8 cellular contexts compared by ENCODE assay signal in the genomic region with DNA sequence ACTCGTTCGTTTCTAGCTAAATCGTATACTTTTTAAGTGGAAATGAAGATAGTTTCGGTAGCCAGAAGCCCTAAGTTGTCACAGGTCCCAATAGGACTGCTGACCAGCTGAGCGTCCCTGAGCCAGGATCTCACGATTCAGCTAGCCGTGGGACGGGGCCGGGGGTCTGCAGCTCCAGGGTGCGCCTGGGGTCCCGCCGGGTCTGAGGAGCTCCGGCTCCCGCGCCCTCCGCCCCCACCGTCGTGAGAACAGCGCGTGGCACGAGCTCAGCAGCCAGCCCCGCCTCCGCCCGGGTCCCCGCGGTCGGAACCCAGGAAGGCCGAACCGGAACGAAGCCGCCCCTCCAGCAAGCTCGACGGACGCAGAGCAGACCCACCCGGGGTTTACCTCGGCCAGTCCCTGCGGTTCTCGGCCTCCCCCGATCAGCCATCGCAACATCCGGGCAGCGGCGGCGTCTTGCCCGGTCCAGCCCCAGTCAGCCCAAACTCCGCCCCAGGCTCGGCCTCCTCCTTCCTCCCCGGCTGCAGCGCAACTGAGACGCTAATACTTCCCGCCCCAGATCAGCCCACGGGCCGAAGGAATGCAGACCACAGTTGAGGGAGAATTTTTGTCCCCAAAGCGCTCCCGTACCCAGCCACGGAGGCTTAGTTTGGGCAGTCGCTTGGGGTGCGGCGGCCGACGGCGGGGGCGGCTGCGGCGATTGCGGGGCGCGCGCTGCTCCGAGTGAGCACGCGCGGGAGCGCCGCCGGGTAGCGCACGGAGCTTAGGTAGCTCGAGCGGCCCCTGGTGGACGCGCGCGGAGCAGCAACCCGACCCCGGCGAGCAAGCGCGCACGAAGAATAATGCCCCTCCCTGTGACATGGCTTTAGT. TPM values are rescaled to one million over a fixed set of nuclear protein-coding genes. Genes with fewer than 3 reads are reported as not detected.
DNase-seq lines count a peak whose midpoint lies in the region; ATAC-seq lines count a peak whose summit lies in the region.

A gene with protein sequence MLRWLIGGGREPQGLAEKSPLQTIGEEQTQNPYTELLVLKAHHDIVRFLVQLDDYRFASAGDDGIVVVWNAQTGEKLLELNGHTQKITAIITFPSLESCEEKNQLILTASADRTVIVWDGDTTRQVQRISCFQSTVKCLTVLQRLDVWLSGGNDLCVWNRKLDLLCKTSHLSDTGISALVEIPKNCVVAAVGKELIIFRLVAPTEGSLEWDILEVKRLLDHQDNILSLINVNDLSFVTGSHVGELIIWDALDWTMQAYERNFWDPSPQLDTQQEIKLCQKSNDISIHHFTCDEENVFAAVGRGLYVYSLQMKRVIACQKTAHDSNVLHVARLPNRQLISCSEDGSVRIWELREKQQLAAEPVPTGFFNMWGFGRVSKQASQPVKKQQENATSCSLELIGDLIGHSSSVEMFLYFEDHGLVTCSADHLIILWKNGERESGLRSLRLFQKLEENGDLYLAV (minus strand): TSS at position 534 of the 870 bp plus-strand sequence. CDS start 96 bp downstream, at position 438.

- DNase-seq in COLO668 (lab: John Stamatoyannopoulos, UW; ENCODE audit: unreplicated experiment): peak; percentile 81
- DNase-seq in HPDE6-E6E7 (ENCODE audit: extremely low spot score): peak; percentile 84
- DNase-seq in NK-92 (lab: John Stamatoyannopoulos, UW; ENCODE audit: unreplicated experiment): peak; percentile 4
- DNase-seq in activated CD8-positive, alpha-beta memory T cell treated with anti-CD3 and anti-CD28 coated beads for 1 hour (ENCODE audit: extremely low read depth in 1 of 2, low read depth in 1 of 2): peak; percentile 56 to 77
- DNase-seq in effector CD8-positive, alpha-beta T cell (lab: John Stamatoyannopoulos, UW): peak; percentile 64
- peak; percentile 95 for DNase-seq in lung microvascular endothelial cell (ENCODE audit: low read depth in 2 of 2)
- DNase-seq in stimulated activated CD4-positive, alpha-beta T cell treated with anti-CD3 and anti-CD28 coated beads, TNF-alpha, amount 100 ng/mL, for 48 hours (ENCODE audit: low read depth in 3 of 3): peak; percentile 72 to 76 (median 73)

- ATAC-seq in GM19463 (IDR thresholded peaks at IDR 0.05; ENCODE audit: unreplicated experiment): peak; percentile 87

RNA-seq across cellular contexts. Expression of the gene that starts here (rescaled TPM):
- 44.7 and 51.0 TPM in 2 replicates for total RNA-seq in lung microvascular endothelial cell

Comparison
In these comparisons a context has a peak if more than half of its experiments do, and no peak if none do; other contexts are left out.
1. Peak in every context shown above with its lines: DNase-seq and ATAC-seq.
2. DNase-seq: peak in every context shown above with its lines; median percentile 95 in lung microvascular endothelial cell; 84 in HPDE6-E6E7; 81 in COLO668; 73 in stimulated activated CD4-positive, alpha-beta T cell treated with anti-CD3 and anti-CD28 coated beads, TNF-alpha, amount 100 ng/mL, for 48 hours; 66 in activated CD8-positive, alpha-beta memory T cell treated with anti-CD3 and anti-CD28 coated beads for 1 hour; 64 in effector CD8-positive, alpha-beta T cell; 4 in NK-92.